ENCODE assay signal across 1 cellular context in genomic region chr10:103467391-103467790, GRCh38.
TF ChIP-seq lines count a peak whose summit lies in the region.

No MANE protein-coding gene starts in this region.

TF ChIP-seq in GM12878, 131 proteins besides CTCF, POLR2A, EP300 and RAD21 (continued from another document and continues in another):
- TF ChIP-seq, protein P1, sequence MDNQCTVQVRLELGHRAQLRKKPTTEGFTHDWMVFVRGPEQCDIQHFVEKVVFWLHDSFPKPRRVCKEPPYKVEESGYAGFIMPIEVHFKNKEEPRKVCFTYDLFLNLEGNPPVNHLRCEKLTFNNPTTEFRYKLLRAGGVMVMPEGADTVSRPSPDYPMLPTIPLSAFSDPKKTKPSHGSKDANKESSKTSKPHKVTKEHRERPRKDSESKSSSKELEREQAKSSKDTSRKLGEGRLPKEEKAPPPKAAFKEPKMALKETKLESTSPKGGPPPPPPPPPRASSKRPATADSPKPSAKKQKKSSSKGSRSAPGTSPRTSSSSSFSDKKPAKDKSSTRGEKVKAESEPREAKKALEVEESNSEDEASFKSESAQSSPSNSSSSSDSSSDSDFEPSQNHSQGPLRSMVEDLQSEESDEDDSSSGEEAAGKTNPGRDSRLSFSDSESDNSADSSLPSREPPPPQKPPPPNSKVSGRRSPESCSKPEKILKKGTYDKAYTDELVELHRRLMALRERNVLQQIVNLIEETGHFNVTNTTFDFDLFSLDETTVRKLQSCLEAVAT (IDR thresholded peaks at IDR 0.05): peak; percentile 65; the same call in 1 of the 2 replicates
- TF ChIP-seq E2F4 (IDR thresholded peaks at IDR 0.05; ENCODE audit: low read depth, low read length): no peak
- no peak for TF ChIP-seq NR2C2 (IDR thresholded peaks at IDR 0.05; ENCODE audit: borderline replicate concordance, control insufficient read depth, insufficient read length, low read depth)
- TF ChIP-seq POU2F2 (IDR thresholded peaks at IDR 0.05; ENCODE audit: borderline replicate concordance, low read depth, low read length): no peak
- TF ChIP-seq CHD1 (IDR thresholded peaks at IDR 0.05; ENCODE audit: low read depth, low read length): no peak
- TF ChIP-seq, protein P2, sequence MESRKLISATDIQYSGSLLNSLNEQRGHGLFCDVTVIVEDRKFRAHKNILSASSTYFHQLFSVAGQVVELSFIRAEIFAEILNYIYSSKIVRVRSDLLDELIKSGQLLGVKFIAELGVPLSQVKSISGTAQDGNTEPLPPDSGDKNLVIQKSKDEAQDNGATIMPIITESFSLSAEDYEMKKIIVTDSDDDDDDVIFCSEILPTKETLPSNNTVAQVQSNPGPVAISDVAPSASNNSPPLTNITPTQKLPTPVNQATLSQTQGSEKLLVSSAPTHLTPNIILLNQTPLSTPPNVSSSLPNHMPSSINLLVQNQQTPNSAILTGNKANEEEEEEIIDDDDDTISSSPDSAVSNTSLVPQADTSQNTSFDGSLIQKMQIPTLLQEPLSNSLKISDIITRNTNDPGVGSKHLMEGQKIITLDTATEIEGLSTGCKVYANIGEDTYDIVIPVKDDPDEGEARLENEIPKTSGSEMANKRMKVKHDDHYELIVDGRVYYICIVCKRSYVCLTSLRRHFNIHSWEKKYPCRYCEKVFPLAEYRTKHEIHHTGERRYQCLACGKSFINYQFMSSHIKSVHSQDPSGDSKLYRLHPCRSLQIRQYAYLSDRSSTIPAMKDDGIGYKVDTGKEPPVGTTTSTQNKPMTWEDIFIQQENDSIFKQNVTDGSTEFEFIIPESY (IDR thresholded peaks at IDR 0.05): no peak
- TF ChIP-seq SMARCA5 (IDR thresholded peaks at IDR 0.05): no peak
- TF ChIP-seq BCLAF1 (IDR thresholded peaks at IDR 0.05): no peak
- TF ChIP-seq MYB (IDR thresholded peaks at IDR 0.05; ENCODE audit: borderline replicate concordance, low read depth, low read length): no peak
- no peak for TF ChIP-seq SUZ12 (IDR thresholded peaks at IDR 0.05; ENCODE audit: unreplicated experiment)
- TF ChIP-seq MTA2 (IDR thresholded peaks at IDR 0.05; ENCODE audit: low read depth): peak; percentile 46
- TF ChIP-seq TAF1 (IDR thresholded peaks at IDR 0.05; ENCODE audit: borderline replicate concordance, low read depth, low read length): peak; percentile 34; the same call in 1 of the 2 replicates
- TF ChIP-seq ZNF384 (IDR thresholded peaks at IDR 0.05; ENCODE audit: borderline replicate concordance, low read depth, low read length): peak; percentile 82
- peak; percentile 97 for TF ChIP-seq PKNOX1 (IDR thresholded peaks at IDR 0.05)
- no peak for TF ChIP-seq ZNF217 (IDR thresholded peaks at IDR 0.05)
- TF ChIP-seq, protein P3, sequence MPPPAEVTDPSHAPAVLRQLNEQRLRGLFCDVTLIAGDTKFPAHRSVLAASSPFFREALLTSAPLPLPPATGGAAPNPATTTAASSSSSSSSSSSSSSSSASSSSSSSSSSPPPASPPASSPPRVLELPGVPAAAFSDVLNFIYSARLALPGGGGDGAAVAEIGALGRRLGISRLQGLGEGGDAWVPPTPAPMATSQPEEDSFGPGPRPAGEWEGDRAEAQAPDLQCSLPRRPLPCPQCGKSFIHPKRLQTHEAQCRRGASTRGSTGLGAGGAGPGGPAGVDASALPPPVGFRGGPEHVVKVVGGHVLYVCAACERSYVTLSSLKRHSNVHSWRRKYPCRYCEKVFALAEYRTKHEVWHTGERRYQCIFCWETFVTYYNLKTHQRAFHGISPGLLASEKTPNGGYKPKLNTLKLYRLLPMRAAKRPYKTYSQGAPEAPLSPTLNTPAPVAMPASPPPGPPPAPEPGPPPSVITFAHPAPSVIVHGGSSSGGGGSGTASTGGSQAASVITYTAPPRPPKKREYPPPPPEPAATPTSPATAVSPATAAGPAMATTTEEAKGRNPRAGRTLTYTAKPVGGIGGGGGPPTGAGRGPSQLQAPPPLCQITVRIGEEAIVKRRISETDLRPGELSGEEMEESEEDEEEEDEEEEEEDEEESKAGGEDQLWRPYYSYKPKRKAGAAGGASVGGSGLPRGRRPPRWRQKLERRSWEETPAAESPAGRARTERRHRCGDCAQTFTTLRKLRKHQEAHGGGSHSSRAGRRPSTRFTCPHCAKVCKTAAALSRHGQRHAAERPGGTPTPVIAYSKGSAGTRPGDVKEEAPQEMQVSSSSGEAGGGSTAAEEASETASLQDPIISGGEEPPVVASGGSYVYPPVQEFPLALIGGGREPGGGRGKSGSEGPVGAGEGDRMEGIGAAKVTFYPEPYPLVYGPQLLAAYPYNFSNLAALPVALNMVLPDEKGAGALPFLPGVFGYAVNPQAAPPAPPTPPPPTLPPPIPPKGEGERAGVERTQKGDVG (CRISPR knock-in tag; IDR thresholded peaks at IDR 0.05): no peak
- TF ChIP-seq MTA3 (IDR thresholded peaks at IDR 0.05; ENCODE audit: borderline replicate concordance, low read length): 0 out of 2 replicates have a peak, but pooled peaks have one; percentile 44
- TF ChIP-seq TCF7 (IDR thresholded peaks at IDR 0.05; ENCODE audit: borderline replicate concordance): no peak
- TF ChIP-seq CEBPZ (IDR thresholded peaks at IDR 0.05; ENCODE audit: low read depth, low read length): no peak
- TF ChIP-seq ELK1 (IDR thresholded peaks at IDR 0.05; ENCODE audit: low read depth, low read length): no peak
- TF ChIP-seq HSF1 (IDR thresholded peaks at IDR 0.05; ENCODE audit: low read depth, low read length): no peak
- peak; percentile 97 for TF ChIP-seq MEF2B (IDR thresholded peaks at IDR 0.05; ENCODE audit: partially characterized antibody, poor library complexity, severe bottlenecking)
- no peak for TF ChIP-seq SIX5 (IDR thresholded peaks at IDR 0.05; ENCODE audit: low read depth, low read length, severe bottlenecking)
- TF ChIP-seq IRF4 (IDR thresholded peaks at IDR 0.05; ENCODE audit: low read depth, low read length): 0 out of 2 replicates have a peak, but pooled peaks have one; percentile 22
- TF ChIP-seq RBBP5 (conservative IDR thresholded peaks at IDR 0.05): no peak
- no peak for TF ChIP-seq CBX3 (IDR thresholded peaks at IDR 0.05; ENCODE audit: borderline replicate concordance, low read depth)
- TF ChIP-seq POLR2AphosphoS2 (IDR thresholded peaks at IDR 0.05; ENCODE audit: low read depth, low read length): no peak
- TF ChIP-seq EGR1 (IDR thresholded peaks at IDR 0.05; ENCODE audit: borderline replicate concordance in 1 of 2, low read depth in 2 of 2, low read length in 2 of 2): no peak
- TF ChIP-seq NFYA (IDR thresholded peaks at IDR 0.05; ENCODE audit: borderline replicate concordance, low read depth, low read length): no peak
- TF ChIP-seq RAD51 (IDR thresholded peaks at IDR 0.05): peak; percentile 11; the same call in 1 of the 2 replicates
- TF ChIP-seq BCL3 (IDR thresholded peaks at IDR 0.05; ENCODE audit: borderline replicate concordance, insufficient read depth, low read depth, low read length, poor library complexity, severe bottlenecking): peak; percentile 37
- TF ChIP-seq SREBF1 (IDR thresholded peaks at IDR 0.05; ENCODE audit: low read length): no peak
- TF ChIP-seq ESRRA (IDR thresholded peaks at IDR 0.05; ENCODE audit: low read length): no peak
- peak; percentile 87 to 89 for TF ChIP-seq IKZF2 (IDR thresholded peaks at IDR 0.05)
- TF ChIP-seq ZNF207 (IDR thresholded peaks at IDR 0.05; ENCODE audit: borderline replicate concordance): no peak
- no peak for TF ChIP-seq HDAC2 (IDR thresholded peaks at IDR 0.05)
